Comparison of ENCODE assay signal across 8 cellular contexts in the genomic region with DNA sequence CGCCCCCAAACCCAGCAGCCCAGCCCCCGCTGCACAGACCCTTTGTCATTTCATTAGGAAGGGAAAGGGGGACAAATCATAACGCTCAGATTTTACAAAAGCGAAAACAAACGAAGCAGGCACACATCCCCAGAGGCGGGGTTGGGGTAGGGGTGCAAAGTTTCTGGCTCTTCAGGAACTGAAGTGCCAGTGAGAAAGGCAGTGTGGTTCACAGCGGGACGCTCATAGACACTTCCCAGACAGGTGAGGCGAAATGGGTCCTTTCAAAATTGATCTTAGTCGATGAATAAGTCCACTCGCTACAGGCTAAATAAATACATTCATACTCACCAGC. TPM values are rescaled to one million over a fixed set of nuclear protein-coding genes. Genes with fewer than 3 reads are reported as not detected.
DNase-seq lines count a peak whose midpoint lies in the region; ATAC-seq and TF ChIP-seq lines count a peak whose summit lies in the region.

No MANE protein-coding gene starts in this region.

- H3K4me3 ChIP-seq in cardiac muscle cell (peak overlapping the region; percentile 70), WI38 (ENCODE audit: low read depth, low read length) (peak overlapping the region; percentile 42), iPS-18c (ENCODE audit: insufficient read depth, low read depth, low read length) (peak overlapping the region; percentile 50), thoracic aorta (peak overlapping the region; percentile 79)

- TF ChIP-seq CTCF in cardiac muscle cell (IDR thresholded peaks at IDR 0.05; ENCODE audit: low read depth, low read length) (no peak), WI38 (IDR thresholded peaks at IDR 0.05; ENCODE audit: low read depth, low read length) (no peak), thoracic aorta (IDR thresholded peaks at IDR 0.05) (no peak), GM20000 (IDR thresholded peaks at IDR 0.05; ENCODE audit: extremely low read depth, missing control alignments) (no peak)

- peak; percentile 7 for ATAC-seq in HG03139 (IDR thresholded peaks at IDR 0.05; ENCODE audit: unreplicated experiment)
- no peak for ATAC-seq in thoracic aorta (ENCODE audit: insufficient number of reproducible peaks, low FRiP score, low read depth)

- H3K27me3 ChIP-seq in cardiac muscle cell (peaks cover 51% of the 10 kb centered on the region), thoracic aorta (replicated peaks; ENCODE audit: insufficient read depth) (no peaks in the 10 kb centered on the region)

- intact Hi-C loops in cardiac septum (cut with DNase I), result no loop called here

- no peak overlapping the region for H3K27ac ChIP-seq in cardiac muscle cell
- no peak overlapping the region for H3K27ac ChIP-seq in thoracic aorta

- DNase-seq in cardiac muscle cell (ENCODE audit: low read depth in 1 of 2, low spot score in 1 of 2) (no peak), cardiac septum (ENCODE audit: low spot score) (no peak), thoracic aorta (ENCODE audit: low spot score) (no peak), GM20000 (ENCODE audit: low spot score) (no peak)
- DNase-seq in activated effector memory CD4-positive, alpha-beta T cell treated with anti-CD3 and anti-CD28 coated beads, Interleukin-2, amount 50 U/mL, for 16 hours, result no peak

- H3K4me1 ChIP-seq in cardiac muscle cell (ENCODE audit: low read depth) (no peaks in the 10 kb centered on the region), thoracic aorta (ENCODE audit: control insufficient read depth in 1 of 2, low read depth in 2 of 2) (peaks cover 0 to 5% of the 10 kb centered on the region in 2 donors)

- H3K9me3 ChIP-seq in cardiac muscle cell (ENCODE audit: low read depth) (no peaks in the 10 kb centered on the region), iPS-18c (ENCODE audit: control insufficient read depth, insufficient read depth, low read length) (no peaks in the 10 kb centered on the region), thoracic aorta (no peaks in the 10 kb centered on the region)

- H3K36me3 ChIP-seq in cardiac muscle cell, result no peaks in the 10 kb centered on the region
- no peaks in the 10 kb centered on the region for H3K36me3 ChIP-seq in thoracic aorta

RNA-seq across cellular contexts. Expression of a gene that starts 1.2 kb away (rescaled TPM):
- total RNA-seq in cardiac muscle cell (0.46 and 0.98 TPM in 2 replicates), cardiac septum (10.0 TPM), thoracic aorta (1 to 10 TPM; 3.5 to 8.1 TPM)
- 1.2 and 1.6 TPM in 2 replicates for polyA plus RNA-seq in cardiac muscle cell
